In the genomic region with DNA sequence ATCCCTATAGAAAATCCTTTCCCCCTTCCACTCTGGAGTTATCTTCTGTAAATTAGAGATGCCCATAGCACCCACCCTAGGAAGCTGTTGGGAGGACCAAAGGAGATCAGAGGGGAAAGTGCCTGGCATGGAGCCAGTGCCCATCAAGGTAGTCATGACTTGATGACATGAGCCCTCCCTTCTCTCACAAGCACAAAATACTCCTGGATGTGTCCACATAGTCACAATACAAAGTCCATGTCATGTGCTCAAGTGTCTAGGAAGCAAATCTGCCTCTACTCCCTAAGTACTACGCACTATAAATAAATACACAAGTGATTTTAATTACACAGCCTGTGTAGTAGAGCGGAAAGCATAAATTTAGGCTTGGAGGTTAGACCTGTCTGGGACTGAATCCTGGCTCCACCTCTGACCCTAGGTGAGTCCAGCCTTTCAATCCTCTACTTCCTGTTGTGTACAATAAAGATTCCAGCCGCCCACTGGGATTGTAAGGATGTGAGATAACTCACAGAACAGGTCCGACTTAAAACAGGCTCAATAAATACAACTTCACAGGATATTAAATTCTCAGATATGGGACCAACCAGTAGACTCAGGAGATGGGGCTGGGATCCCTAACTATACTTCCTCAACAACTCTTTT, we compare ENCODE assay signal across 1 cellular context.
TF ChIP-seq lines count a peak whose summit lies in the region.

No MANE protein-coding gene starts in this region.

TF ChIP-seq in Ishikawa, 13 proteins besides CTCF, POLR2A, EP300 and RAD21 (continued from another document):
- TF ChIP-seq, protein P1, sequence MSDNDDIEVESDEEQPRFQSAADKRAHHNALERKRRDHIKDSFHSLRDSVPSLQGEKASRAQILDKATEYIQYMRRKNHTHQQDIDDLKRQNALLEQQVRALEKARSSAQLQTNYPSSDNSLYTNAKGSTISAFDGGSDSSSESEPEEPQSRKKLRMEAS (IDR thresholded peaks at IDR 0.05), result no peak
- TF ChIP-seq FOXM1 (IDR thresholded peaks at IDR 0.05; ENCODE audit: borderline replicate concordance, low read depth) (no peak), TAF1 (IDR thresholded peaks at IDR 0.05; ENCODE audit: low read depth) (no peak), YY1 (IDR thresholded peaks at IDR 0.05; ENCODE audit: low read depth) (no peak), NFIC (IDR thresholded peaks at IDR 0.05) (peak; percentile 51; the same call in 1 of the 2 replicates), EGR1 (IDR thresholded peaks at IDR 0.05) (no peak)
- TF ChIP-seq, protein P2, sequence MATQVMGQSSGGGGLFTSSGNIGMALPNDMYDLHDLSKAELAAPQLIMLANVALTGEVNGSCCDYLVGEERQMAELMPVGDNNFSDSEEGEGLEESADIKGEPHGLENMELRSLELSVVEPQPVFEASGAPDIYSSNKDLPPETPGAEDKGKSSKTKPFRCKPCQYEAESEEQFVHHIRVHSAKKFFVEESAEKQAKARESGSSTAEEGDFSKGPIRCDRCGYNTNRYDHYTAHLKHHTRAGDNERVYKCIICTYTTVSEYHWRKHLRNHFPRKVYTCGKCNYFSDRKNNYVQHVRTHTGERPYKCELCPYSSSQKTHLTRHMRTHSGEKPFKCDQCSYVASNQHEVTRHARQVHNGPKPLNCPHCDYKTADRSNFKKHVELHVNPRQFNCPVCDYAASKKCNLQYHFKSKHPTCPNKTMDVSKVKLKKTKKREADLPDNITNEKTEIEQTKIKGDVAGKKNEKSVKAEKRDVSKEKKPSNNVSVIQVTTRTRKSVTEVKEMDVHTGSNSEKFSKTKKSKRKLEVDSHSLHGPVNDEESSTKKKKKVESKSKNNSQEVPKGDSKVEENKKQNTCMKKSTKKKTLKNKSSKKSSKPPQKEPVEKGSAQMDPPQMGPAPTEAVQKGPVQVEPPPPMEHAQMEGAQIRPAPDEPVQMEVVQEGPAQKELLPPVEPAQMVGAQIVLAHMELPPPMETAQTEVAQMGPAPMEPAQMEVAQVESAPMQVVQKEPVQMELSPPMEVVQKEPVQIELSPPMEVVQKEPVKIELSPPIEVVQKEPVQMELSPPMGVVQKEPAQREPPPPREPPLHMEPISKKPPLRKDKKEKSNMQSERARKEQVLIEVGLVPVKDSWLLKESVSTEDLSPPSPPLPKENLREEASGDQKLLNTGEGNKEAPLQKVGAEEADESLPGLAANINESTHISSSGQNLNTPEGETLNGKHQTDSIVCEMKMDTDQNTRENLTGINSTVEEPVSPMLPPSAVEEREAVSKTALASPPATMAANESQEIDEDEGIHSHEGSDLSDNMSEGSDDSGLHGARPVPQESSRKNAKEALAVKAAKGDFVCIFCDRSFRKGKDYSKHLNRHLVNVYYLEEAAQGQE (IDR thresholded peaks at IDR 0.05; ENCODE audit: low read depth), result no peak
TF ChIP-seq in Ishikawa: peak in this region for 3.
